25 cellular contexts compared by ENCODE assay signal in the genomic region with DNA sequence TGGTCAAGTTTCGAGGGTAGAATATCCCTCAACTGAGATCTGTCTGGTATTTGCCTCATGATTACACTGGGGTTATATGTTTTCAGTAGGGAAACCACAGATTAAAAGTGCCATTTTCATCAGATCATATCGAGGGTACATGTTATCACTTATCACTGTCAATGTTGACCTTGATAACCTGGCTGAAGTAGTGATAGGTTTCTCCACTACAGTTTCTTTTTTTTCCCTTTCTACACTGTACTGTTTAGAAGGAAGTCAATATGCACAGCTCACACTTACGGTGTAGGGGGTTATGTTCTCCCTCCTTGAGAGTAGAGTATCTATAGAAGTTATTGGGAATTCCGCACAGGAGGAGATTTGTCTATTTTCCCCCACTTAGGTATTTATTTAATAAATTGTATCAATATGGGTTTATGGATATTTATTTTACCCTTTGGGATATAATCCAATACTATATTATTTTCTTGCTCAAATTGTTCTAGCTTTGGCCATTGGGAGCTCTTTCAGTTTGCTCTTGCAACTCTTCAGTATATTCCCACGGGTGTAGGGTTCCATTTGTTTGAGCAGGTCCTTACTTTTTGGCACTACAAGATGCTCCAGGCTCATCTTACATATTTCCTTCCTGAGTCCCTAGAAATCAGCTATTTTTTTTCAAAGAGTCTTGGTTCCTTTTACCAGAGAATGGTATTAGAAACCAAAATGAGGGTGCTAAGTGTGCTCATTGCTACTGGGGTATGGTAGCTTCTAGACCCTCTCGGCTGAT.
"Had no signal": no experiment of that assay in that cellular context is flagged by ENCODE, and none has a peak within 500 bp of the region (broad histone marks: within the 10 kb centered on the region; RNA-seq: fewer than 3 reads in every experiment).

No MANE protein-coding gene starts in this region.

- H3K4me2 ChIP-seq: neural progenitor cell had no signal

- H3K9ac ChIP-seq: neural progenitor cell had no signal

- H3K27me3 Mint-ChIP-seq: naive thymus-derived CD8-positive, alpha-beta T cell; stimulated activated memory B cell treated with anti-CD40 and anti-IgM and Interleukin-4, amounts not matched to agents 10 μg/mL and 1 μg/mL and 100 μg/mL, for 72 hours; stimulated activated naive CD8-positive, alpha-beta T cell treated with anti-CD3 and anti-CD28 coated beads, Interleukin-15, amount 100 ng/mL, for 72 hours had no signal

- H3K4me3 ChIP-seq: colonic mucosa, heart left ventricle, neural progenitor cell, ovary, right lobe of liver, spleen, testis, tibial nerve had no signal

- FAIRE-seq: endothelial cell of umbilical vein, islet of Langerhans had no signal

- H3K4me3 Mint-ChIP-seq: endodermal cell; naive thymus-derived CD8-positive, alpha-beta T cell; neural progenitor cell; stimulated activated memory B cell treated with anti-CD40 and anti-IgM and Interleukin-4, amounts not matched to agents 10 μg/mL and 1 μg/mL and 100 μg/mL, for 72 hours; stimulated activated naive CD8-positive, alpha-beta T cell treated with anti-CD3 and anti-CD28 coated beads, Interleukin-15, amount 100 ng/mL, for 72 hours had no signal

- ATAC-seq: heart left ventricle; naive thymus-derived CD8-positive, alpha-beta T cell; right lobe of liver; stimulated activated memory B cell treated with anti-CD40 and anti-IgM and Interleukin-4, amounts not matched to agents 10 μg/mL and 1 μg/mL and 100 μg/mL, for 72 hours; stimulated activated naive CD8-positive, alpha-beta T cell treated with anti-CD3 and anti-CD28 coated beads, Interleukin-15, amount 100 ng/mL, for 72 hours had no signal

- H3K4me1 ChIP-seq: colonic mucosa, neural progenitor cell, right lobe of liver, spleen, testis, tibial nerve had no signal

- H3K27ac ChIP-seq: colonic mucosa, neural progenitor cell, ovary, right lobe of liver, spleen, testis, tibial nerve had no signal

- H3K27ac Mint-ChIP-seq: endodermal cell; neural progenitor cell; stimulated activated memory B cell treated with anti-CD40 and anti-IgM and Interleukin-4, amounts not matched to agents 10 μg/mL and 1 μg/mL and 100 μg/mL, for 72 hours; stimulated activated naive CD8-positive, alpha-beta T cell treated with anti-CD3 and anti-CD28 coated beads, Interleukin-15, amount 100 ng/mL, for 72 hours had no signal

- H2AFZ ChIP-seq: neural progenitor cell had no signal

- H3K4me1 Mint-ChIP-seq: endodermal cell; neural progenitor cell; stimulated activated memory B cell treated with anti-CD40 and anti-IgM and Interleukin-4, amounts not matched to agents 10 μg/mL and 1 μg/mL and 100 μg/mL, for 72 hours had no signal

- H3K9me3 ChIP-seq: colonic mucosa, ovary, testis had no signal

- DNase-seq: colonic mucosa; dermis blood vessel endothelial cell; endodermal cell; erythroblast; foreskin melanocyte; heart left ventricle; hippocampal formation; kidney glomerular epithelial cell; mesendoderm; naive thymus-derived CD8-positive, alpha-beta T cell; nucleus accumbens; ovary; retina; right lobe of liver; spleen; stimulated activated CD4-positive, alpha-beta T cell treated with anti-CD3 and anti-CD28 coated beads, Interleukin-15, amount 100 ng/mL, for 24 hours; stimulated activated CD4-positive, alpha-beta T cell treated with anti-CD3 and anti-CD28 coated beads, Interleukin-1b, Interleukin-23, amount 100 ng/mL, for 48 hours; stimulated activated CD4-positive, alpha-beta T cell treated with anti-CD3 and anti-CD28 coated beads, Interleukin-4, amount 100 ng/mL, for 24 hours; stimulated activated naive CD8-positive, alpha-beta T cell treated with anti-CD3 and anti-CD28 coated beads, Interleukin-15, amount 100 ng/mL, for 72 hours; testis had no signal

- H3K36me3 ChIP-seq: colonic mucosa, neural progenitor cell, ovary, spleen, tibial nerve had no signal

- H3K9me3 Mint-ChIP-seq: naive thymus-derived CD8-positive, alpha-beta T cell; stimulated activated naive CD8-positive, alpha-beta T cell treated with anti-CD3 and anti-CD28 coated beads, Interleukin-15, amount 100 ng/mL, for 72 hours had no signal

- H3K27me3 ChIP-seq: colonic mucosa, heart left ventricle, neural progenitor cell, ovary, right lobe of liver, spleen, testis, tibial nerve had no signal
